In genomic region chr4:138686078-138686477, GRCh38 we compare ENCODE assay signal across 1 cellular context.
TF ChIP-seq lines count a peak whose summit lies in the region.

No MANE protein-coding gene starts in this region.

TF ChIP-seq in K562, 482 proteins besides CTCF, POLR2A, EP300 and RAD21 (continued from another document):
- no peak for TF ChIP-seq ZNF518B (CRISPR knock-in tag; IDR thresholded peaks at IDR 0.05)
- TF ChIP-seq ZSCAN29 (IDR thresholded peaks at IDR 0.05), result no peak
- TF ChIP-seq, protein P1, sequence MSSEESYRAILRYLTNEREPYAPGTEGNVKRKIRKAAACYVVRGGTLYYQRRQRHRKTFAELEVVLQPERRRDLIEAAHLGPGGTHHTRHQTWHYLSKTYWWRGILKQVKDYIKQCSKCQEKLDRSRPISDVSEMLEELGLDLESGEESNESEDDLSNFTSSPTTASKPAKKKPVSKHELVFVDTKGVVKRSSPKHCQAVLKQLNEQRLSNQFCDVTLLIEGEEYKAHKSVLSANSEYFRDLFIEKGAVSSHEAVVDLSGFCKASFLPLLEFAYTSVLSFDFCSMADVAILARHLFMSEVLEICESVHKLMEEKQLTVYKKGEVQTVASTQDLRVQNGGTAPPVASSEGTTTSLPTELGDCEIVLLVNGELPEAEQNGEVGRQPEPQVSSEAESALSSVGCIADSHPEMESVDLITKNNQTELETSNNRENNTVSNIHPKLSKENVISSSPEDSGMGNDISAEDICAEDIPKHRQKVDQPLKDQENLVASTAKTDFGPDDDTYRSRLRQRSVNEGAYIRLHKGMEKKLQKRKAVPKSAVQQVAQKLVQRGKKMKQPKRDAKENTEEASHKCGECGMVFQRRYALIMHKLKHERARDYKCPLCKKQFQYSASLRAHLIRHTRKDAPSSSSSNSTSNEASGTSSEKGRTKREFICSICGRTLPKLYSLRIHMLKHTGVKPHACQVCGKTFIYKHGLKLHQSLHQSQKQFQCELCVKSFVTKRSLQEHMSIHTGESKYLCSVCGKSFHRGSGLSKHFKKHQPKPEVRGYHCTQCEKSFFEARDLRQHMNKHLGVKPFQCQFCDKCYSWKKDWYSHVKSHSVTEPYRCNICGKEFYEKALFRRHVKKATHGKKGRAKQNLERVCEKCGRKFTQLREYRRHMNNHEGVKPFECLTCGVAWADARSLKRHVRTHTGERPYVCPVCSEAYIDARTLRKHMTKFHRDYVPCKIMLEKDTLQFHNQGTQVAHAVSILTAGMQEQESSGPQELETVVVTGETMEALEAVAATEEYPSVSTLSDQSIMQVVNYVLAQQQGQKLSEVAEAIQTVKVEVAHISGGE (CRISPR knock-in tag; IDR thresholded peaks at IDR 0.05), result no peak
- TF ChIP-seq GABPB1 (CRISPR knock-in tag; IDR thresholded peaks at IDR 0.05), result no peak
- no peak for TF ChIP-seq E2F4 (CRISPR knock-in tag; IDR thresholded peaks at IDR 0.05; ENCODE audit: low read depth)
- no peak for TF ChIP-seq PTBP1 (IDR thresholded peaks at IDR 0.05; ENCODE audit: low read depth, low read length)
- no peak for TF ChIP-seq ARNT (IDR thresholded peaks at IDR 0.05)
- TF ChIP-seq HNRNPK (IDR thresholded peaks at IDR 0.05; ENCODE audit: low read depth, low read length, poor library complexity, severe bottlenecking), result no peak
- TF ChIP-seq RHOXF2B (CRISPR knock-in tag; conservative IDR thresholded peaks at IDR 0.05), result no peak
- no peak for TF ChIP-seq ATF4 (CRISPR knock-in tag; IDR thresholded peaks at IDR 0.05)
